In genomic region chr11:11149671-11150459, GRCh38 we compare ENCODE assay signal across 14 cellular contexts.
A peak's percentile ranks its signal among the peaks of the same experiment; 100 is the strongest.
DNase-seq lines count a peak whose midpoint lies in the region; ATAC-seq and TF ChIP-seq lines count a peak whose summit lies in the region.
"Had no signal": no experiment of that assay in that cellular context is flagged by ENCODE, and none has a peak within 500 bp of the region (broad histone marks: within the 10 kb centered on the region; RNA-seq: fewer than 3 reads in every experiment).

No MANE protein-coding gene starts in this region.

- peaks cover 43% of the 10 kb centered on the region for H3K4me1 Mint-ChIP-seq in activated T-cell treated with anti-CD3 and anti-CD28 coated beads, Interleukin-2, amount 50 U/mL, for 24 hours (ENCODE audit: low read depth)

- ATAC-seq in mucosa of descending colon: peak; percentile 45
- ATAC-seq in GM21529 (IDR thresholded peaks at IDR 0.05; ENCODE audit: unreplicated experiment): no peak
- no peak for ATAC-seq in GM19324 (IDR thresholded peaks at IDR 0.05; ENCODE audit: low FRiP score, unreplicated experiment)

- TF ChIP-seq CTCF in GM12865 (IDR thresholded peaks at IDR 0.05; ENCODE audit: insufficient read depth, low read depth, low read length, missing control alignments) (no peak), mucosa of descending colon (IDR thresholded peaks at IDR 0.05) (no peak)

- no peaks in the 10 kb centered on the region for H3K9me3 ChIP-seq in mucosa of descending colon
- H3K9me3 ChIP-seq: neutrophil, tibial nerve had no signal

- peak overlapping the region; percentile 53 for H3K4me3 Mint-ChIP-seq in activated T-cell treated with anti-CD3 and anti-CD28 coated beads, Interleukin-2, amount 50 U/mL, for 24 hours

- no peaks in the 10 kb centered on the region for H3K4me1 ChIP-seq in mucosa of descending colon (ENCODE audit: low read depth)

- intact Hi-C loops in mucosa of descending colon (cut with DNase I, micrococcal nuclease): loop anchor here in 1 of 2 donors (10.0 kb wide), 1 partner anchor 115 kb away; no protein-coding TSS in a partner anchor

- DNase-seq in GM12865 (ENCODE audit: low read depth) (peak; percentile 32), NOMO-1 treated with DMSO at 0.1 percent for 48 hours (lab: John Stamatoyannopoulos, UW; ENCODE audit: unreplicated experiment) (peak; percentile 16), mucosa of descending colon (no peak), NCI-H510A (lab: John Stamatoyannopoulos, UW) (no peak), ecto neural progenitor cell (ENCODE audit: low spot score) (no peak)
- peak; percentile 53 for DNase-seq in activated T-cell treated with anti-CD3 and anti-CD28 coated beads, Interleukin-2, amount 50 U/mL, for 24 hours
- DNase-seq: IMR-90, NCI-H2081 treated with DMSO at 0.1 percent for 48 hours, T1000 had no signal

- H3K36me3 Mint-ChIP-seq in activated T-cell treated with anti-CD3 and anti-CD28 coated beads, Interleukin-2, amount 50 U/mL, for 24 hours (ENCODE audit: low read depth): peaks cover 4% of the 10 kb centered on the region

- peaks cover 4% of the 10 kb centered on the region for H3K9me3 Mint-ChIP-seq in activated T-cell treated with anti-CD3 and anti-CD28 coated beads, Interleukin-2, amount 50 U/mL, for 24 hours

- peak overlapping the region; percentile 60 for H3K27ac Mint-ChIP-seq in activated T-cell treated with anti-CD3 and anti-CD28 coated beads, Interleukin-2, amount 50 U/mL, for 24 hours

- H3K36me3 ChIP-seq in mucosa of descending colon (ENCODE audit: low read depth): no peaks in the 10 kb centered on the region
- H3K36me3 ChIP-seq: neutrophil, tibial nerve had no signal

- H3K4me3 ChIP-seq in GM12865 (ENCODE audit: low read depth, low read length): no peak overlapping the region
- no peak overlapping the region for H3K4me3 ChIP-seq in mucosa of descending colon
- H3K4me3 ChIP-seq: skin epidermis, tibial nerve had no signal

- no peaks in the 10 kb centered on the region for H3K27me3 Mint-ChIP-seq in activated T-cell treated with anti-CD3 and anti-CD28 coated beads, Interleukin-2, amount 50 U/mL, for 24 hours

Comparison
In these comparisons a context has a peak if more than half of its experiments do, and no peak if none do; other contexts are left out.
1. DNase-seq: peak in GM12865 (single experiment), NOMO-1 treated with DMSO at 0.1 percent for 48 hours (single experiment) and activated T-cell treated with anti-CD3 and anti-CD28 coated beads, Interleukin-2, amount 50 U/mL, for 24 hours (single experiment); none in mucosa of descending colon (0 of 3), NCI-H510A (single experiment) and ecto neural progenitor cell (single experiment).